In the genomic region with DNA sequence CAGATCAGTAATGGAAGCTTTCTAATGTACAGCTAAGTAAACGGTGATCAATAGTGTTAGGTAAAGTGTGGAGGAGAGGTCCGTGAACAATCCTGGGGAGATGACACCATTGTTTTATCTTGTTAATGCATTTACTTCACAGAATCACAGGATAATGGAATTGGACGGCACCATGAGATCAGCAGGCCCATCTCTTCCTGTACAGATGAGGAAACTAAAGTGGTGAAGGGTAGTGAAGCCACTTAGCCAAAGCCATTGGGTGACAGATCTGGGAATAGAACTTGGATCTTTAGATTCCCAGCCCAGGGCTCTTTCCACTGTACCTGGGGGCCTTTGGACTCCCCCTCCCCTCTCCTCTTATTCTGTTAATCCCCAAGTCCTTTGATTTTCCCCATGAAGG, we compare ENCODE assay signal across 2 cellular contexts.
A peak's percentile ranks its signal among the peaks of the same experiment; 100 is the strongest.
TF ChIP-seq lines count a peak whose summit lies in the region.

No MANE protein-coding gene starts in this region.

TF ChIP-seq in SK-N-SH treated with all-trans-retinoic acid at 6 μM for 48 hours, 23 proteins besides CTCF, POLR2A, EP300 and RAD21:
- TF ChIP-seq PPARA (CRISPR knock-in tag; IDR thresholded peaks at IDR 0.05; ENCODE audit: borderline replicate concordance) (no peak), SNAI2 (CRISPR knock-in tag; IDR thresholded peaks at IDR 0.05) (peak; percentile 44; the same call in 1 of the 2 replicates), CSDC2 (CRISPR knock-in tag; IDR thresholded peaks at IDR 0.05) (peak; percentile 15; the same call in 1 of the 2 replicates), OSR1 (CRISPR knock-in tag; IDR thresholded peaks at IDR 0.05) (no peak), ZNF8 (CRISPR knock-in tag; IDR thresholded peaks at IDR 0.05) (no peak)
- TF ChIP-seq, protein P1, sequence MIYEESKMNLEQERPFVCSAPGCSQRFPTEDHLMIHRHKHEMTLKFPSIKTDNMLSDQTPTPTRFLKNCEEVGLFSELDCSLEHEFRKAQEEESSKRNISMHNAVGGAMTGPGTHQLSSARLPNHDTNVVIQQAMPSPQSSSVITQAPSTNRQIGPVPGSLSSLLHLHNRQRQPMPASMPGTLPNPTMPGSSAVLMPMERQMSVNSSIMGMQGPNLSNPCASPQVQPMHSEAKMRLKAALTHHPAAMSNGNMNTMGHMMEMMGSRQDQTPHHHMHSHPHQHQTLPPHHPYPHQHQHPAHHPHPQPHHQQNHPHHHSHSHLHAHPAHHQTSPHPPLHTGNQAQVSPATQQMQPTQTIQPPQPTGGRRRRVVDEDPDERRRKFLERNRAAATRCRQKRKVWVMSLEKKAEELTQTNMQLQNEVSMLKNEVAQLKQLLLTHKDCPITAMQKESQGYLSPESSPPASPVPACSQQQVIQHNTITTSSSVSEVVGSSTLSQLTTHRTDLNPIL (CRISPR knock-in tag; IDR thresholded peaks at IDR 0.05; ENCODE audit: low read depth): no peak
TF ChIP-seq in SK-N-SH treated with all-trans-retinoic acid at 6 μM for 48 hours: peak in this region for 2.

TF ChIP-seq in endothelial cell of umbilical vein, 7 proteins besides CTCF, POLR2A, EP300 and RAD21:
- no peak for TF ChIP-seq GATA2 (IDR thresholded peaks at IDR 0.05; ENCODE audit: insufficient read depth, insufficient read length, low read depth, low read length)
- no peak for TF ChIP-seq POLR2AphosphoS5 (IDR thresholded peaks at IDR 0.05; ENCODE audit: insufficient read depth, low read depth, low read length)
- TF ChIP-seq, protein P2, sequence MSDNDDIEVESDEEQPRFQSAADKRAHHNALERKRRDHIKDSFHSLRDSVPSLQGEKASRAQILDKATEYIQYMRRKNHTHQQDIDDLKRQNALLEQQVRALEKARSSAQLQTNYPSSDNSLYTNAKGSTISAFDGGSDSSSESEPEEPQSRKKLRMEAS (IDR thresholded peaks at IDR 0.05; ENCODE audit: insufficient read depth, insufficient read length): no peak
- no peak for TF ChIP-seq MYC (IDR thresholded peaks at IDR 0.05; ENCODE audit: low read depth, low read length)
- TF ChIP-seq EZH2 (IDR thresholded peaks at IDR 0.05; ENCODE audit: borderline replicate concordance, low read depth, low read length, severe bottlenecking): no peak
- TF ChIP-seq JUN (IDR thresholded peaks at IDR 0.05; ENCODE audit: borderline replicate concordance, insufficient read depth, insufficient read length, low read depth): no peak
- TF ChIP-seq FOS (IDR thresholded peaks at IDR 0.05; ENCODE audit: borderline replicate concordance, insufficient read depth, low read length): no peak
